Comparison of ENCODE assay signal across 15 cellular contexts in the genomic region with DNA sequence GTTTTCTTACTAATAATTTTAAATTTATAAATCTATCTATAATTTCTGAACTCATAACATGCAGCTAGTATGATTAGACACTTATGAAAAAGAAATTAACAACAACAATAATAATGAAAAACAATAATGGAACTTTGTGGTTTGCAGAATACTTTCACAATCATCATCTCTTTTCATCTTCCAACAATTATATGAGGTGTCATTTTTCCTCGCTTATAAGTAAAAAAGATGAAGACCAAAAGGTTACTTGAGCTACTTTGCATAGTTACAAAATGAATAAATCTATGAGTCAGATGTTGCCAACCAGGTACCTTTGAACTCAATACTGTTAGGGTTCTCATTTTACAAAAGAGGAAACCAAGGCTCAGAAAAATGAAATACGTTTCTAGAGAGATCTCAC.
DNase-seq lines count a peak whose midpoint lies in the region; ATAC-seq and TF ChIP-seq lines count a peak whose summit lies in the region.
"Had no signal": no experiment of that assay in that cellular context is flagged by ENCODE, and none has a peak within 500 bp of the region (broad histone marks: within the 10 kb centered on the region; RNA-seq: fewer than 3 reads in every experiment).

No MANE protein-coding gene starts in this region.

- no peak for TF ChIP-seq CTCF in GM10266 (IDR thresholded peaks at IDR 0.05; ENCODE audit: control insufficient read depth, insufficient read depth, low read depth, missing control alignments)

- intact Hi-C loops in Right ventricle myocardium inferior (cut with DNase I) = no loop called here

- peak; percentile 18 for DNase-seq in GM10266 (ENCODE audit: extremely low spot score)
- no peak for DNase-seq in Right ventricle myocardium inferior (ENCODE audit: missing footprints)
- DNase-seq in kidney tubule cell (ENCODE audit: low spot score) = no peak
- no peak for DNase-seq in middle frontal gyrus (ENCODE audit: extremely low spot score, low spot score)
- no peak for DNase-seq in NCI-H526 treated with DMSO at 0.1 percent for 48 hours (lab: John Stamatoyannopoulos, UW)
- DNase-seq: activated CD8-positive, alpha-beta memory T cell treated with anti-CD3 and anti-CD28 coated beads, Interleukin-2, amount 50 U/mL, for 48 hours; GM23248; NCI-H2081 treated with DMSO at 0.1 percent for 48 hours; posterior cingulate gyrus; stimulated activated CD4-positive, alpha-beta T cell treated with anti-CD3 and anti-CD28 coated beads, Interleukin-4, amount 100 ng/mL, for 4 hours; T-helper 9 cell had no signal

- peak; percentile 77 for ATAC-seq in GM19025 (IDR thresholded peaks at IDR 0.05; ENCODE audit: low read depth, unreplicated experiment)
- peak; percentile 67 for ATAC-seq in HG02588 (IDR thresholded peaks at IDR 0.05; ENCODE audit: unreplicated experiment)
- ATAC-seq in HG03354 (IDR thresholded peaks at IDR 0.05; ENCODE audit: poor library complexity, severe bottlenecking, unreplicated experiment) = peak; percentile 75
- ATAC-seq in Right ventricle myocardium inferior = no peak
- ATAC-seq: Panc1 had no signal
